ENCODE assay signal across 8 cellular contexts in the genomic region with DNA sequence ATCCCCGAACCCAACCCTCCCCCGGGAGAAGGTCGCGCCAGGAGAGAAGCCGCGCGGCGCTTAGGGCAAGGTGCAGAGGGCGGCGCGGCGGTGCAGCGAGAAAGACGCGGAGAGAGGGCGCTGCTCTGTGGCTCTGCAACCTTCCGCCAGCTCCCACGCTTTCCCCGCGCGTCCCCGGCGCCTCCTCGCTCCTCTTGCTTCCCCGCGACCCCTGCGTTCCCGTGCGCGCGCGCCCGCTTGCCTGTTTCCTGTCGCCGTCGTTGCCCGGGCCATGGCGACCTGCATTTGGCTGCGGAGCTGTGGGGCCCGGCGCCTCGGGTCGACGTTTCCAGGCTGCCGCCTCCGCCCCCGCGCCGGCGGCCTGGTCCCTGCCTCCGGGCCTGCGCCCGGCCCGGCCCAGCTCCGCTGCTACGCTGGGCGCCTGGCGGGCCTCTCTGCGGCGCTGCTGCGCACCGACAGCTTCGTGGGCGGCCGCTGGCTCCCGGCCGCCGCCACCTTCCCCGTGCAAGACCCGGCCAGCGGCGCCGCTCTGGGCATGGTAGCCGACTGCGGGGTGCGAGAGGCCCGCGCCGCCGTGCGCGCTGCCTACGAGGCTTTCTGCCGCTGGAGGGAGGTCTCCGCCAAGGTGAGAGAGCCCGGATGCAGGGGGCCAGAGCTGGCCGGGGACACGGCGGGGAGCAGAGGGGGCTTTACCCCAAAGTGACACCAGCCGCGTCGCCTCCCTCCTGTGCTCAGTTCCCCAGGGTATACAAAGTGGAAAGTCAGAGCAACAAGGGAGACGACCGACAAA. TPM values are rescaled to one million over a fixed set of nuclear protein-coding genes. Genes with fewer than 3 reads are reported as not detected.
DNase-seq lines count a peak whose midpoint lies in the region; ATAC-seq lines count a peak whose summit lies in the region.

ALDH5A1 (plus strand) TSS at position 244 of the 790 bp plus-strand sequence; CDS start at position 272, 28 bp downstream.

- H4K91ac ChIP-seq in mesenchymal stem cell (ENCODE audit: low read length), result no peak within 1 kb of the TSS

- peak within 1 kb of the TSS; percentile 66 to 76 for H3K4me3 ChIP-seq in mesenchymal stem cell (ENCODE audit: insufficient read depth in 1 of 2, low read depth in 1 of 2, low read length in 2 of 2)

- CTCF ChIA-PET in activated CD4-positive, alpha-beta memory T cell treated with anti-CD3 and anti-CD28 coated beads, Interleukin-2, amount 10 ng/mL, durations not matched to agents 7 days and 5 days (lab: Charles Lee), result interaction anchor here (0.7 to 3.1 kb wide), 17 partner anchors 9 to 211 kb away, joined by 3 to 17 read pairs (median 4); no protein-coding TSS in a partner anchor

- H3K4me3 Mint-ChIP-seq in activated CD4-positive, alpha-beta memory T cell treated with anti-CD3 and anti-CD28 coated beads, Interleukin-2, amount 10 ng/mL, durations not matched to agents 7 days and 5 days, result peak within 1 kb of the TSS; percentile 71

- H3K4ac ChIP-seq in mesenchymal stem cell (ENCODE audit: low read depth in 1 of 2, low read length in 2 of 2), result no peak within 1 kb of the TSS

- H4K8ac ChIP-seq in mesenchymal stem cell (ENCODE audit: low read length), result peak within 1 kb of the TSS; percentile 67

- peaks cover 3 to 33% of the 10 kb centered on the region in 2 experiments for H3K27me3 ChIP-seq in mesenchymal stem cell (ENCODE audit: control insufficient read depth in 1 of 2, insufficient read depth in 1 of 2, low read length in 2 of 2)

- DNase-seq in AG20443 (ENCODE audit: low spot score) (peak; percentile 87), NCI-H524 treated with DMSO at 0.1 percent for 48 hours (lab: John Stamatoyannopoulos, UW) (peak; percentile 30), ecto neural progenitor cell (ENCODE audit: low spot score) (peak; percentile 87), mesenchymal stem cell (peak; percentile 50)
- peak; percentile 70 for DNase-seq in activated CD4-positive, alpha-beta memory T cell treated with anti-CD3 and anti-CD28 coated beads, Interleukin-2, amount 10 ng/mL, durations not matched to agents 7 days and 5 days
- peak; percentile 76 for DNase-seq in stimulated activated CD8-positive, alpha-beta memory T cell treated with anti-CD3 and anti-CD28 coated beads, Interleukin-12 subunit alpha, Interleukin-12 subunit beta, amount 100 ng/mL, for 4 hours (ENCODE audit: low read depth)

- peak within 1 kb of the TSS; percentile 89 for H2AFZ ChIP-seq in mesenchymal stem cell (ENCODE audit: low read depth, low read length)

- under 1% methylated on average over 86 of the region's 94 CpGs for WGBS in mesenchymal stem cell

- no peak within 1 kb of the TSS for H3K27ac ChIP-seq in mesenchymal stem cell (ENCODE audit: low read length, poor library complexity, severe bottlenecking)

- peaks cover 14% of the 10 kb centered on the region for H3K4me1 Mint-ChIP-seq in activated CD4-positive, alpha-beta memory T cell treated with anti-CD3 and anti-CD28 coated beads, Interleukin-2, amount 10 ng/mL, durations not matched to agents 7 days and 5 days

- peak within 1 kb of the TSS in 1 of 2 experiments; percentile 64 for H3K23ac ChIP-seq in mesenchymal stem cell (ENCODE audit: low read length in 2 of 2)

- no peak within 1 kb of the TSS for H2BK5ac ChIP-seq in mesenchymal stem cell (ENCODE audit: low read depth, low read length, poor library complexity, severe bottlenecking)

- peaks cover 7% of the 10 kb centered on the region for H3K4me1 ChIP-seq in mesenchymal stem cell (ENCODE audit: control insufficient read depth, insufficient read depth, low read depth, low read length)

- no peaks in the 10 kb centered on the region for H3K79me1 ChIP-seq in mesenchymal stem cell (replicated peaks; ENCODE audit: low read length, poor library complexity, severe bottlenecking)

- peak within 1 kb of the TSS; percentile 97 for H3K4me2 ChIP-seq in mesenchymal stem cell (ENCODE audit: low read length, poor library complexity, severe bottlenecking)

- no peak within 1 kb of the TSS for H2BK12ac ChIP-seq in mesenchymal stem cell (ENCODE audit: low read length in 2 of 2)

- no peak within 1 kb of the TSS for H2AK5ac ChIP-seq in mesenchymal stem cell (ENCODE audit: low read length, severe bottlenecking)

- H2BK120ac ChIP-seq in mesenchymal stem cell (ENCODE audit: low read depth, low read length), result no peak within 1 kb of the TSS

- peak; percentile 45 for ATAC-seq in GM18870 (IDR thresholded peaks at IDR 0.05; ENCODE audit: unreplicated experiment)
- ATAC-seq in HG03108 (IDR thresholded peaks at IDR 0.05; ENCODE audit: unreplicated experiment), result peak; percentile 60

- H3K9me3 ChIP-seq in mesenchymal stem cell (ENCODE audit: control insufficient read depth, low read length), result no peaks in the 10 kb centered on the region

- H3K27me3 Mint-ChIP-seq in activated CD4-positive, alpha-beta memory T cell treated with anti-CD3 and anti-CD28 coated beads, Interleukin-2, amount 10 ng/mL, durations not matched to agents 7 days and 5 days, result no peaks in the 10 kb centered on the region

- peak within 1 kb of the TSS in 1 of 2 experiments; percentile 55 for H3K14ac ChIP-seq in mesenchymal stem cell (ENCODE audit: low read length in 2 of 2)

- peaks cover 5% of the 10 kb centered on the region for H3K9me3 Mint-ChIP-seq in activated CD4-positive, alpha-beta memory T cell treated with anti-CD3 and anti-CD28 coated beads, Interleukin-2, amount 10 ng/mL, durations not matched to agents 7 days and 5 days

- POLR2A ChIA-PET in activated CD4-positive, alpha-beta memory T cell treated with anti-CD3 and anti-CD28 coated beads, Interleukin-2, amount 10 ng/mL, durations not matched to agents 7 days and 5 days (lab: Charles Lee), result interaction anchor here (0.9 to 1.4 kb wide), 3 partner anchors 9 to 172 kb away, joined by 3 to 7 read pairs (median 4); partner anchors contain the start of genes ACOT13 and TDP2

- peaks cover 3% of the 10 kb centered on the region for H3K36me3 Mint-ChIP-seq in activated CD4-positive, alpha-beta memory T cell treated with anti-CD3 and anti-CD28 coated beads, Interleukin-2, amount 10 ng/mL, durations not matched to agents 7 days and 5 days (ENCODE audit: low read depth)

- H3K9ac ChIP-seq in mesenchymal stem cell (ENCODE audit: low read length), result peak within 1 kb of the TSS; percentile 66

- H3K27ac Mint-ChIP-seq in activated CD4-positive, alpha-beta memory T cell treated with anti-CD3 and anti-CD28 coated beads, Interleukin-2, amount 10 ng/mL, durations not matched to agents 7 days and 5 days, result no peak within 1 kb of the TSS

- H3K36me3 ChIP-seq in mesenchymal stem cell (ENCODE audit: control insufficient read depth in 1 of 2, insufficient read depth in 2 of 2, low read depth in 1 of 2, low read length in 2 of 2), result no peaks in the 10 kb centered on the region

- peak within 1 kb of the TSS; percentile 86 for H2BK15ac ChIP-seq in mesenchymal stem cell (ENCODE audit: low read depth, poor library complexity, severe bottlenecking)

- H3K18ac ChIP-seq in mesenchymal stem cell (ENCODE audit: low read depth in 1 of 2, low read length in 2 of 2), result peak within 1 kb of the TSS; percentile 4 to 22

RNA-seq across cellular contexts. Expression of gene ALDH5A1, which starts in this region (rescaled TPM):
- total RNA-seq in activated CD4-positive, alpha-beta memory T cell treated with anti-CD3 and anti-CD28 coated beads, Interleukin-2, amount 10 ng/mL, durations not matched to agents 7 days and 5 days, result 1 to 10 TPM; 2.5 to 3.7 TPM
- 0.93 TPM for polyA plus RNA-seq in mesenchymal stem cell (2013, experiment 1 of 2)
- 0.81 TPM for polyA plus RNA-seq in mesenchymal stem cell (2013, experiment 2 of 2)

Comparison
In these comparisons a context has a peak if more than half of its experiments do, and no peak if none do; other contexts are left out.
1. DNase-seq: peak in every context shown above with its lines; median percentile 87 in AG20443; 87 in ecto neural progenitor cell; 76 in stimulated activated CD8-positive, alpha-beta memory T cell treated with anti-CD3 and anti-CD28 coated beads, Interleukin-12 subunit alpha, Interleukin-12 subunit beta, amount 100 ng/mL, for 4 hours; 70 in activated CD4-positive, alpha-beta memory T cell treated with anti-CD3 and anti-CD28 coated beads, Interleukin-2, amount 10 ng/mL, durations not matched to agents 7 days and 5 days; 50 in mesenchymal stem cell; 30 in NCI-H524 treated with DMSO at 0.1 percent for 48 hours.